In the genomic region with DNA sequence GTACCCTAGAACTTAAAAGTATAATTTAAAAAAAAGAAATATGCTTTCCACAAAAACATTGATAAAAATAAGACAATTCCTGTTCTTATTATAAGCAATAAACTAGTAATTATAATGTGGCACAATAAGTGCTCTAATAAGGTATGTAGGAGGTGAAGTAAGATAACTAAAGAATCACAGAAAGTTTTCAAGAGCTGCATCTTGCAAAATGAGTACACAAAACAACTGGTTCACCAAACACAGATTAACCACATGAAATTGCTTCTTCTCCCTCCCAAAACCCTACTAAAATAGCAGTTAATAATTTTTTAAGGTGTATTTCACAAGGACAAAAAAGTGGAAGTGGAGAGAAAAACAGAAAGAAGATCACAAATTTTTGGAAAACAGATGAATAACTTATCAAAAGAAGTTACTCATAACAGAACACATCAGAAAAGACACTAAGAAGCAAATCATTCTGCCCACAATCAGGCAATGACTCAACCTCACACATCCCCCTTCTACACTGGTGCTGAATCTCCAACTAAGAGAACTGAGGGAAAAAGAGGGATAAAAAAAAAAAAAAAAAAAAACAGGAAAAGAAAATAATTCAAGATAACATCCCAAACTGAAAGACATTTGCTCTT, we compare ENCODE assay signal across 11 cellular contexts.
DNase-seq lines count a peak whose midpoint lies in the region; ATAC-seq and TF ChIP-seq lines count a peak whose summit lies in the region.
"Had no signal": no experiment of that assay in that cellular context is flagged by ENCODE, and none has a peak within 500 bp of the region (broad histone marks: within the 10 kb centered on the region; RNA-seq: fewer than 3 reads in every experiment).

No MANE protein-coding gene starts in this region.

- POLR2A ChIA-PET in CD8-positive, alpha-beta memory T cell (lab: Charles Lee): no interaction called here

- no peaks in the 10 kb centered on the region for H3K9me3 Mint-ChIP-seq in CD8-positive, alpha-beta memory T cell

- H3K4me1 ChIP-seq in CD8-positive, alpha-beta memory T cell (ENCODE audit: insufficient read depth, low read length): no peaks in the 10 kb centered on the region
- H3K4me1 ChIP-seq: right lobe of liver, tibial artery had no signal

- no peaks in the 10 kb centered on the region for H3K27me3 Mint-ChIP-seq in CD8-positive, alpha-beta memory T cell

- DNase-seq in EL (peak; percentile 53), HS-27A (ENCODE audit: low read depth) (peak; percentile 8), fibroblast of villous mesenchyme (ENCODE audit: low read depth) (peak; percentile 13), D341Med (ENCODE audit: low spot score) (no peak)
- DNase-seq in NK-92 treated with Interleukin-12 subunit alpha and Interleukin-12 subunit beta, amount 100 ng/mL, for 24 hours (lab: John Stamatoyannopoulos, UW): no peak
- DNase-seq in CD8-positive, alpha-beta memory T cell: no peak
- DNase-seq: hypothalamus, right lobe of liver, tibial artery had no signal

- H3K36me3 ChIP-seq in CD8-positive, alpha-beta memory T cell (ENCODE audit: insufficient read depth, low read length): no peaks in the 10 kb centered on the region
- H3K36me3 ChIP-seq: right lobe of liver, tibial artery had no signal

- no peak overlapping the region for H3K27ac ChIP-seq in CD8-positive, alpha-beta memory T cell (ENCODE audit: low read depth, low read length)
- H3K27ac ChIP-seq: right lobe of liver, tibial artery had no signal

- H3K9me3 ChIP-seq in CD8-positive, alpha-beta memory T cell (ENCODE audit: low read length): no peaks in the 10 kb centered on the region
- H3K9me3 ChIP-seq: right lobe of liver, tibial artery had no signal

- H3K27me3 ChIP-seq in CD8-positive, alpha-beta memory T cell (ENCODE audit: insufficient read depth, low read length, poor library complexity, severe bottlenecking): no peaks in the 10 kb centered on the region
- H3K27me3 ChIP-seq: right lobe of liver, tibial artery had no signal

- no peak overlapping the region for H3K4me3 Mint-ChIP-seq in CD8-positive, alpha-beta memory T cell

- H3K36me3 Mint-ChIP-seq in CD8-positive, alpha-beta memory T cell: peaks cover 0 to 2% (median 1%) of the 10 kb centered on the region in 3 donors

- CTCF ChIA-PET in CD8-positive, alpha-beta memory T cell (lab: Charles Lee): no interaction called here

- ATAC-seq in GM21390 (IDR thresholded peaks at IDR 0.05; ENCODE audit: unreplicated experiment) (peak; percentile 82), GM18873 (IDR thresholded peaks at IDR 0.05; ENCODE audit: low FRiP score, unreplicated experiment) (no peak)
- ATAC-seq: right lobe of liver had no signal

- peaks cover 9 to 30% (median 13%) of the 10 kb centered on the region in 3 donors for H3K4me1 Mint-ChIP-seq in CD8-positive, alpha-beta memory T cell

- no peak overlapping the region for H3K27ac Mint-ChIP-seq in CD8-positive, alpha-beta memory T cell

- H3K4me3 ChIP-seq in fibroblast of villous mesenchyme (ENCODE audit: low read depth, low read length): no peak overlapping the region
- H3K4me3 ChIP-seq in CD8-positive, alpha-beta memory T cell (ENCODE audit: low read length): no peak overlapping the region
- H3K4me3 ChIP-seq: right lobe of liver, tibial artery had no signal

- TF ChIP-seq CTCF in fibroblast of villous mesenchyme (IDR thresholded peaks at IDR 0.05; ENCODE audit: insufficient read depth, low read depth, low read length): no peak

Comparison
In these comparisons a context has a peak if more than half of its experiments do, and no peak if none do; other contexts are left out.
1. DNase-seq: peak in EL (single experiment), HS-27A (single experiment) and fibroblast of villous mesenchyme (single experiment); none in NK-92 treated with Interleukin-12 subunit alpha and Interleukin-12 subunit beta, amount 100 ng/mL, for 24 hours (single experiment), D341Med (single experiment) and CD8-positive, alpha-beta memory T cell (0 of 5).